Comparison of ENCODE assay signal across 3 cellular contexts in the genomic region with DNA sequence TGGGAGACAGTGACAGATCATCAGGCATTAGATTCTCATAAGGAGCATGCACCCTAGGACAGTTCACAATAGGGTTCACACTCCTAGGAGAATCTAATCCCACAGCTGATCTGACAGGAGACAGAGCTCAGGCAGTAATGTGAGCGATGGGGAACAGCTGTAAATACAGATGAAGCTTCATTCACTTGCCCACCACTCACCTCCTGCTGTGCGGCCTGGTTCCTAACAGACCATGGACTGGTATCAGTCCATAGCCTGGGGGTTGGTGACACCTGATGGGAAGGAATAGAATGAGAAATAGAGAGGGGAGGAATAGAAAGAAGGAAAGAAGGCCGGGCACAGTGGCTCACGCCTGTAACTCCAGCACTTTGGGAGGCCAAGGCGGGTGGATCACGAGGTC.
"Had no signal": no experiment of that assay in that cellular context is flagged by ENCODE, and none has a peak within 500 bp of the region (broad histone marks: within the 10 kb centered on the region; RNA-seq: fewer than 3 reads in every experiment).

No MANE protein-coding gene starts in this region.

- H3K4me3 ChIP-seq: GM12878 had no signal

- DNase-seq: GDM1, GF-D8 had no signal
